In genomic region chr19:19434483-19435045, GRCh38 we compare ENCODE assay signal across 1 cellular context.
TF ChIP-seq lines count a peak whose summit lies in the region.

No MANE protein-coding gene starts in this region.

TF ChIP-seq in IMR-90, 13 proteins besides CTCF, POLR2A, EP300 and RAD21:
- TF ChIP-seq SMC3 (IDR thresholded peaks at IDR 0.05; ENCODE audit: low read depth, low read length): no peak
- TF ChIP-seq MXI1 (IDR thresholded peaks at IDR 0.05; ENCODE audit: borderline replicate concordance, low read depth, low read length): no peak
- TF ChIP-seq CHD1 (IDR thresholded peaks at IDR 0.05; ENCODE audit: low read depth, low read length): no peak
- no peak for TF ChIP-seq MAZ (IDR thresholded peaks at IDR 0.05; ENCODE audit: borderline replicate concordance, low read depth, low read length)
- TF ChIP-seq RFX5 (IDR thresholded peaks at IDR 0.05; ENCODE audit: low read depth, low read length): no peak
TF ChIP-seq in IMR-90: peak in this region for 0.
